9 cellular contexts compared by ENCODE assay signal in genomic region chr12:62785941-62786559, GRCh38.
DNase-seq lines count a peak whose midpoint lies in the region; ATAC-seq and TF ChIP-seq lines count a peak whose summit lies in the region.
"Had no signal": no experiment of that assay in that cellular context is flagged by ENCODE, and none has a peak within 500 bp of the region (broad histone marks: within the 10 kb centered on the region; RNA-seq: fewer than 3 reads in every experiment).

No MANE protein-coding gene starts in this region.

- H3K27ac ChIP-seq in dorsolateral prefrontal cortex (peak overlapping the region in 45 of 59 donors; percentile 12 to 83 (median 57)), neural progenitor cell (no peak overlapping the region)
- H3K27ac ChIP-seq: SK-N-MC had no signal

- peaks cover 3% of the 10 kb centered on the region for H3K36me3 Mint-ChIP-seq in neural progenitor cell

- H3K4me1 ChIP-seq in neural progenitor cell = peaks cover 9% of the 10 kb centered on the region
- no peaks in the 10 kb centered on the region for H3K4me1 ChIP-seq in BE2C

- DNase-seq in GF-D8 (lab: John Stamatoyannopoulos, UW) (peak; percentile 83), NOMO-1 treated with DMSO at 0.1 percent for 48 hours (lab: John Stamatoyannopoulos, UW; ENCODE audit: unreplicated experiment) (peak; percentile 81), dorsolateral prefrontal cortex (no peak), neural progenitor cell (ENCODE audit: low spot score) (no peak), NCI-H2227 treated with DMSO at 0.1 percent for 48 hours (lab: John Stamatoyannopoulos, UW) (no peak), BE2C (no peak), NCI-H187 treated with DMSO at 0.1 percent for 48 hours (lab: John Stamatoyannopoulos, UW) (no peak)

- no peak overlapping the region for H3K4me2 ChIP-seq in neural progenitor cell

- TF ChIP-seq CTCF in dorsolateral prefrontal cortex (IDR thresholded peaks at IDR 0.05 in 54 of 56, conservative IDR thresholded peaks at IDR 0.05 in 2 of 56; ENCODE audit: low read depth in 1 of 56, partially characterized antibody in 56 of 56) (no peak), neural progenitor cell (IDR thresholded peaks at IDR 0.05) (no peak), BE2C (IDR thresholded peaks at IDR 0.05; ENCODE audit: low read depth, low read length) (no peak)

- intact Hi-C loops in dorsolateral prefrontal cortex (cut with DNase I) = loop anchor here in 1 of 2 donors (10.0 kb wide), 1 partner anchor 61 kb away; no protein-coding TSS in a partner anchor

- no peak overlapping the region for H3K9ac ChIP-seq in neural progenitor cell

- no peak overlapping the region for H3K4me3 ChIP-seq in dorsolateral prefrontal cortex
- H3K4me3 ChIP-seq in neural progenitor cell = no peak overlapping the region
- no peak overlapping the region for H3K4me3 ChIP-seq in BE2C (ENCODE audit: low read depth, low read length)
- H3K4me3 ChIP-seq: SK-N-MC had no signal

- no peak overlapping the region for H2AFZ ChIP-seq in neural progenitor cell (replicated peaks)

- H3K27ac Mint-ChIP-seq in neural progenitor cell = peak overlapping the region; percentile 87

- no peaks in the 10 kb centered on the region for H4K20me1 ChIP-seq in neural progenitor cell (ENCODE audit: low read depth)

- peaks cover 42% of the 10 kb centered on the region for H3K4me1 Mint-ChIP-seq in neural progenitor cell

- H3K27me3 Mint-ChIP-seq in neural progenitor cell (ENCODE audit: insufficient read depth, low read depth) = peaks cover 8% of the 10 kb centered on the region

- H3K27me3 ChIP-seq in dorsolateral prefrontal cortex = no peaks in the 10 kb centered on the region
- no peaks in the 10 kb centered on the region for H3K27me3 ChIP-seq in neural progenitor cell
- no peaks in the 10 kb centered on the region for H3K27me3 ChIP-seq in BE2C

- H3K4me3 Mint-ChIP-seq in neural progenitor cell = no peak overlapping the region

- H3K9me3 Mint-ChIP-seq in neural progenitor cell = peaks cover 6% of the 10 kb centered on the region

- no peak for ATAC-seq in GM21723 (IDR thresholded peaks at IDR 0.05; ENCODE audit: unreplicated experiment)

- H3K79me2 ChIP-seq in neural progenitor cell (ENCODE audit: low read depth) = no peaks in the 10 kb centered on the region

- no peaks in the 10 kb centered on the region for H3K36me3 ChIP-seq in neural progenitor cell
- H3K36me3 ChIP-seq in BE2C = no peaks in the 10 kb centered on the region

- peaks cover 3% of the 10 kb centered on the region for H3F3A ChIP-seq in neural progenitor cell (ENCODE audit: low read depth)

- H3K9me3 ChIP-seq in neural progenitor cell (ENCODE audit: low read depth) (no peaks in the 10 kb centered on the region), BE2C (no peaks in the 10 kb centered on the region)

Comparison
In these comparisons a context has a peak if more than half of its experiments do, and no peak if none do; other contexts are left out.
1. DNase-seq: peak in GF-D8 (single experiment) and NOMO-1 treated with DMSO at 0.1 percent for 48 hours (single experiment); none in dorsolateral prefrontal cortex (0 of 10), neural progenitor cell (single experiment), NCI-H2227 treated with DMSO at 0.1 percent for 48 hours (single experiment), BE2C (single experiment) and NCI-H187 treated with DMSO at 0.1 percent for 48 hours (single experiment).